ENCODE assay signal across 16 cellular contexts in the genomic region with DNA sequence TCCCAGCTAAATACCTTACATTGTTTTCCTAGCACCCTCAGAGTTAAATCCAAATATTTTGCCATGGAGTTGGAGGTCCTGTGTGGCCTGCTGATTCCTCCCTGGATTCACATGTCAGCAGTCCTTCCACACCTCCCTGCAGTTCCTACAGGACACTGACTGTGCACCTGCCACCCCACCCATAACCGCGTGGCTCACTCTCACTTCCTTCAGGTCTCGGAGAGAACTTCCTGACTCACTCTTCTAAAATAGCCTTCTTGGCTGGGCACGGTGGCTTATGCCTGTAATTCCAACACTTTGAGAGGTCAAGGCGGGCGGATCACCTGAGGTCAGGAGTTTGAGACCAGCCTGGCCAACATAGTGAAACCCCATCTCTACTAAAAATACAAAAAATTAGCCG.
"Had no signal": no experiment of that assay in that cellular context is flagged by ENCODE, and none has a peak within 500 bp of the region (broad histone marks: within the 10 kb centered on the region; RNA-seq: fewer than 3 reads in every experiment).

No MANE protein-coding gene starts in this region.

- H3K27me3 Mint-ChIP-seq: type B pancreatic cell had no signal

- H3K4me1 Mint-ChIP-seq: stimulated activated effector memory CD8-positive, alpha-beta T cell treated with anti-CD3 and anti-CD28 coated beads, Interleukin-12 subunit alpha, Interleukin-12 subunit beta, amount 100 ng/mL, for 72 hours had no signal

- H3K4me1 ChIP-seq: adrenal gland, lower lobe of right lung, right atrium auricular region had no signal

- H3K9me3 ChIP-seq: adrenal gland, lower lobe of right lung had no signal

- H3K27me3 ChIP-seq: adrenal gland, right atrium auricular region had no signal

- DNase-seq: activated naive CD4-positive, alpha-beta T cell treated with anti-CD3 and anti-CD28 coated beads, Interleukin-2, amount 10 ng/mL, durations not matched to agents 7 days and 5 days; adrenal gland; effector memory CD8-positive, alpha-beta T cell; hippocampal formation; kidney glomerular epithelial cell; lower lobe of right lung; natural killer cell; nucleus accumbens had no signal

- H3K27ac Mint-ChIP-seq: activated naive CD4-positive, alpha-beta T cell treated with anti-CD3 and anti-CD28 coated beads, Interleukin-2, amount 10 ng/mL, durations not matched to agents 7 days and 5 days; activated T-helper 2 cell treated with anti-CD3 and anti-CD28 coated beads, Interferon-gamma antibody, Interleukin-2, Interleukin-4, amounts not matched to agents 10 μg/mL and 5 μg/mL and 100 μg/mL, durations not matched to agents 14 hours and 24 hours and 36 hours; effector memory CD8-positive, alpha-beta T cell; natural killer cell; stimulated activated effector memory CD8-positive, alpha-beta T cell treated with anti-CD3 and anti-CD28 coated beads, Interleukin-12 subunit alpha, Interleukin-12 subunit beta, amount 100 ng/mL, for 72 hours; type B pancreatic cell had no signal

- H3K36me3 Mint-ChIP-seq: activated naive CD4-positive, alpha-beta T cell treated with anti-CD3 and anti-CD28 coated beads, Interleukin-2, amount 10 ng/mL, durations not matched to agents 7 days and 5 days; natural killer cell; stimulated activated effector memory CD8-positive, alpha-beta T cell treated with anti-CD3 and anti-CD28 coated beads, Interleukin-12 subunit alpha, Interleukin-12 subunit beta, amount 100 ng/mL, for 72 hours; type B pancreatic cell had no signal

- H3K27ac ChIP-seq: adrenal gland, coronary artery, epithelial cell of prostate, lower lobe of right lung, right atrium auricular region, skin epidermis had no signal

- H3K9me3 Mint-ChIP-seq: effector memory CD8-positive, alpha-beta T cell; natural killer cell; type B pancreatic cell had no signal

- ATAC-seq: activated CD4-positive, CD25-positive, alpha-beta regulatory T cell treated with anti-CD3 and anti-CD28 coated beads, Interleukin-2, amount 50 U/mL, for 24 hours; effector memory CD8-positive, alpha-beta T cell; lower lobe of right lung; natural killer cell; stimulated activated effector memory CD8-positive, alpha-beta T cell treated with anti-CD3 and anti-CD28 coated beads, Interleukin-12 subunit alpha, Interleukin-12 subunit beta, amount 100 ng/mL, for 72 hours had no signal

- H3K4me3 Mint-ChIP-seq: activated naive CD4-positive, alpha-beta T cell treated with anti-CD3 and anti-CD28 coated beads, Interleukin-2, amount 10 ng/mL, durations not matched to agents 7 days and 5 days; effector memory CD8-positive, alpha-beta T cell; natural killer cell; stimulated activated effector memory CD8-positive, alpha-beta T cell treated with anti-CD3 and anti-CD28 coated beads, Interleukin-12 subunit alpha, Interleukin-12 subunit beta, amount 100 ng/mL, for 72 hours; type B pancreatic cell had no signal

- H3K36me3 ChIP-seq: adrenal gland, lower lobe of right lung, right atrium auricular region had no signal

- H3K4me3 ChIP-seq: adrenal gland, coronary artery, lower lobe of right lung, right atrium auricular region, skin epidermis had no signal
